In the genomic region with DNA sequence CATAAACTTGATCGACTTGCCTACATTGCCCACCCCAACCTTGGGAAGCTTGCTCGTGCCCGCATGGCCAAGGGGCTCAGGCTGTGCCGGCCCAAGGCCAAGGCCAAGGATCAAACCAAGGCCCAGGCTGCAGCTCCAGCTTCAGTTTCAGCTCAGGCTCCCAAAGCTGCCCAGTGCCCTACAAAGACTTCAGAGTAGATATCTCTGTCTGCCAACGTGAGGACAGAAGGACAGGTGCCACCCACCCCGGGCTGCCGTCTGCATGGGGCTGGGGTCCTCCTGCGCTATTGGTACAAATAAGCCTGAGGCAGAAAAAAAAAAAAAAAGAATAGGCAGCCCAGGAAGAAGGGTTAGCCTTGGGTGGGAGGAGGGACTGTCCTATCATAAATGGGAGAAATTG, we compare ENCODE assay signal across 24 cellular contexts. TPM values are rescaled to one million over a fixed set of nuclear protein-coding genes. Genes with fewer than 3 reads are reported as not detected.
"Had no signal": no experiment of that assay in that cellular context is flagged by ENCODE, and none has a peak within 500 bp of the region (broad histone marks: within the 10 kb centered on the region; RNA-seq: fewer than 3 reads in every experiment).

No MANE protein-coding gene starts in this region.

- H3K27me3 ChIP-seq: left lung, neural progenitor cell, sigmoid colon, thyroid gland, vagina had no signal

- H3K36me3 ChIP-seq: left lung, neural progenitor cell, prostate gland, sigmoid colon, stomach, thyroid gland, vagina had no signal

- FAIRE-seq: endometrium had no signal

- H3K79me2 ChIP-seq: parathyroid adenoma had no signal

- H3K4me1 ChIP-seq: left lung, neural progenitor cell, parathyroid adenoma, prostate gland, sigmoid colon, stomach, thyroid gland, vagina had no signal

- DNase-seq: cortex of kidney; effector memory CD8-positive, alpha-beta T cell; foreskin fibroblast; hypothalamus; immature natural killer cell; islet precursor cell; left cardiac atrium; left lung; midbrain; naive thymus-derived CD4-positive, alpha-beta T cell; right cardiac atrium; sigmoid colon; stimulated activated CD4-positive, alpha-beta T cell treated with anti-CD3 and anti-CD28 coated beads, Interleukin-2, amount 100 ng/mL, for 24 hours; stimulated activated CD4-positive, alpha-beta T cell treated with anti-CD3 and anti-CD28 coated beads, Interleukin-4, amount 100 ng/mL, for 24 hours; stimulated activated naive CD4-positive, alpha-beta T cell treated with Interleukin-2 at 50 U/mL for 16 hours; stomach; thyroid gland; trophoblast cell had no signal

- H3K9ac ChIP-seq: neural progenitor cell, parathyroid adenoma had no signal

- H2AFZ ChIP-seq: parathyroid adenoma had no signal

- H3K27ac ChIP-seq: left lung, neural progenitor cell, parathyroid adenoma, prostate gland, sigmoid colon, stomach, thyroid gland, vagina had no signal

- H3K4me3 ChIP-seq: left lung, neural progenitor cell, prostate gland, sigmoid colon, stomach, thyroid gland, vagina had no signal

- H3K9me3 ChIP-seq: left lung, prostate gland, sigmoid colon, stomach, thyroid gland, vagina had no signal

- ATAC-seq: effector memory CD8-positive, alpha-beta T cell; left cardiac atrium; left lung; naive thymus-derived CD4-positive, alpha-beta T cell; right cardiac atrium; stimulated activated effector memory CD8-positive, alpha-beta T cell treated with anti-CD3 and anti-CD28 coated beads, Interleukin-12 subunit alpha, Interleukin-12 subunit beta, amount 100 ng/mL, for 72 hours had no signal

RNA-seq across cellular contexts. Expression of gene DNAH2, which starts 37.1 kb away (rescaled TPM):
- polyA plus RNA-seq: naive thymus-derived CD4-positive, alpha-beta T cell had no signal

RNA-seq across cellular contexts. Expression of gene EFNB3, which starts 49.7 kb away (rescaled TPM):
- total RNA-seq: naive thymus-derived CD4-positive, alpha-beta T cell had no signal
- polyA plus RNA-seq: immature natural killer cell; naive thymus-derived CD4-positive, alpha-beta T cell had no signal
